In genomic region chr7:72140566-72140965, GRCh38 we compare ENCODE assay signal across 25 cellular contexts.
"Had no signal": no experiment of that assay in that cellular context is flagged by ENCODE, and none has a peak within 500 bp of the region (broad histone marks: within the 10 kb centered on the region; RNA-seq: fewer than 3 reads in every experiment).

No MANE protein-coding gene starts in this region.

- H3K27me3 ChIP-seq: colonic mucosa, dorsolateral prefrontal cortex, esophagus muscularis mucosa, esophagus squamous epithelium, foreskin keratinocyte, gastrocnemius medialis, gastroesophageal sphincter, heart left ventricle, heart right ventricle had no signal

- H3K36me3 ChIP-seq: colonic mucosa, esophagus muscularis mucosa, esophagus squamous epithelium, gastrocnemius medialis, gastroesophageal sphincter, heart left ventricle, heart right ventricle had no signal

- H3K27ac ChIP-seq: colonic mucosa, coronary artery, dorsolateral prefrontal cortex, epithelial cell of prostate, esophagus muscularis mucosa, esophagus squamous epithelium, foreskin keratinocyte, gastrocnemius medialis, gastroesophageal sphincter, heart left ventricle, heart right ventricle had no signal

- DNase-seq: colonic mucosa; cortex of kidney; dermis blood vessel endothelial cell; dorsolateral prefrontal cortex; effector CD4-positive, alpha-beta T cell; effector CD8-positive, alpha-beta T cell; effector memory CD4-positive, alpha-beta T cell; effector memory CD8-positive, alpha-beta T cell; endodermal cell; erythroblast; esophagus squamous epithelium; foreskin fibroblast; foreskin keratinocyte; foreskin melanocyte; gastrocnemius medialis; glutamatergic neuron; head of caudate nucleus; heart left ventricle; heart right ventricle had no signal

- H3K4me3 Mint-ChIP-seq: dendritic cell treated with granulocyte-macrophage colony-stimulating factor and Interleukin-4, amounts not matched to agents 40 ng/mL and 50 ng/mL, for 4 days; effector memory CD8-positive, alpha-beta T cell; endodermal cell had no signal

- H3K27me3 Mint-ChIP-seq: dendritic cell treated with granulocyte-macrophage colony-stimulating factor and Interleukin-4, amounts not matched to agents 40 ng/mL and 50 ng/mL, for 4 days; effector memory CD8-positive, alpha-beta T cell had no signal

- H3K27ac Mint-ChIP-seq: dendritic cell treated with granulocyte-macrophage colony-stimulating factor and Interleukin-4, amounts not matched to agents 40 ng/mL and 50 ng/mL, for 4 days; effector memory CD8-positive, alpha-beta T cell; endodermal cell had no signal

- H3K4me3 ChIP-seq: colonic mucosa, coronary artery, dorsolateral prefrontal cortex, esophagus muscularis mucosa, esophagus squamous epithelium, gastrocnemius medialis, gastroesophageal sphincter, heart left ventricle, heart right ventricle had no signal

- ATAC-seq: effector memory CD8-positive, alpha-beta T cell; esophagus mucosa; foreskin keratinocyte; gastrocnemius medialis; gastroesophageal sphincter; heart left ventricle; heart right ventricle had no signal

- H3K9me3 ChIP-seq: colonic mucosa, gastrocnemius medialis had no signal

- H3K4me1 Mint-ChIP-seq: endodermal cell had no signal

- H3K4me1 ChIP-seq: colonic mucosa, esophagus muscularis mucosa, esophagus squamous epithelium, foreskin keratinocyte, gastrocnemius medialis, gastroesophageal sphincter, heart left ventricle, heart right ventricle had no signal
